Comparison of ENCODE assay signal across 1 cellular context in the genomic region with DNA sequence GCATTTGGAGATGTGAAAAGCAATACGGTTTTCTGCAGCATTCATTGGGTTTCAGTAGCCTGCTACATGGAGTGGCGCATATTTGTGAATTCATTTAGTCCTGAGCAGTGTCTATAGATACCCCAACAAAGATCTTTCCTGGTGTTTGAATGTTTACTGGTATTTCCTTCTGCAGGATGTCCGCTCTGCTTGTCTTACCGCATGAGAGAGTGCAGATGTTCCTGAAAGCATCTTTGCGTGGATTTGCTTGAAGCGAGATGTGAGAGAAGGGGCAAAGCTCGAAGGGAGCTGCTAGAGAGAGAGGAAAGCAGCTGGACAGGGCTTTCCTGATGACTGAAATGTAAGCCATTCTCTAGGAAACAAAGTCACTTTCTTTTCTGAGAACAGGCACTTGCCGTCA.
TF ChIP-seq lines count a peak whose summit lies in the region.

No MANE protein-coding gene starts in this region.

TF ChIP-seq in H1, 55 proteins besides CTCF, POLR2A, EP300 and RAD21 (continued from another document):
- TF ChIP-seq, protein P1, sequence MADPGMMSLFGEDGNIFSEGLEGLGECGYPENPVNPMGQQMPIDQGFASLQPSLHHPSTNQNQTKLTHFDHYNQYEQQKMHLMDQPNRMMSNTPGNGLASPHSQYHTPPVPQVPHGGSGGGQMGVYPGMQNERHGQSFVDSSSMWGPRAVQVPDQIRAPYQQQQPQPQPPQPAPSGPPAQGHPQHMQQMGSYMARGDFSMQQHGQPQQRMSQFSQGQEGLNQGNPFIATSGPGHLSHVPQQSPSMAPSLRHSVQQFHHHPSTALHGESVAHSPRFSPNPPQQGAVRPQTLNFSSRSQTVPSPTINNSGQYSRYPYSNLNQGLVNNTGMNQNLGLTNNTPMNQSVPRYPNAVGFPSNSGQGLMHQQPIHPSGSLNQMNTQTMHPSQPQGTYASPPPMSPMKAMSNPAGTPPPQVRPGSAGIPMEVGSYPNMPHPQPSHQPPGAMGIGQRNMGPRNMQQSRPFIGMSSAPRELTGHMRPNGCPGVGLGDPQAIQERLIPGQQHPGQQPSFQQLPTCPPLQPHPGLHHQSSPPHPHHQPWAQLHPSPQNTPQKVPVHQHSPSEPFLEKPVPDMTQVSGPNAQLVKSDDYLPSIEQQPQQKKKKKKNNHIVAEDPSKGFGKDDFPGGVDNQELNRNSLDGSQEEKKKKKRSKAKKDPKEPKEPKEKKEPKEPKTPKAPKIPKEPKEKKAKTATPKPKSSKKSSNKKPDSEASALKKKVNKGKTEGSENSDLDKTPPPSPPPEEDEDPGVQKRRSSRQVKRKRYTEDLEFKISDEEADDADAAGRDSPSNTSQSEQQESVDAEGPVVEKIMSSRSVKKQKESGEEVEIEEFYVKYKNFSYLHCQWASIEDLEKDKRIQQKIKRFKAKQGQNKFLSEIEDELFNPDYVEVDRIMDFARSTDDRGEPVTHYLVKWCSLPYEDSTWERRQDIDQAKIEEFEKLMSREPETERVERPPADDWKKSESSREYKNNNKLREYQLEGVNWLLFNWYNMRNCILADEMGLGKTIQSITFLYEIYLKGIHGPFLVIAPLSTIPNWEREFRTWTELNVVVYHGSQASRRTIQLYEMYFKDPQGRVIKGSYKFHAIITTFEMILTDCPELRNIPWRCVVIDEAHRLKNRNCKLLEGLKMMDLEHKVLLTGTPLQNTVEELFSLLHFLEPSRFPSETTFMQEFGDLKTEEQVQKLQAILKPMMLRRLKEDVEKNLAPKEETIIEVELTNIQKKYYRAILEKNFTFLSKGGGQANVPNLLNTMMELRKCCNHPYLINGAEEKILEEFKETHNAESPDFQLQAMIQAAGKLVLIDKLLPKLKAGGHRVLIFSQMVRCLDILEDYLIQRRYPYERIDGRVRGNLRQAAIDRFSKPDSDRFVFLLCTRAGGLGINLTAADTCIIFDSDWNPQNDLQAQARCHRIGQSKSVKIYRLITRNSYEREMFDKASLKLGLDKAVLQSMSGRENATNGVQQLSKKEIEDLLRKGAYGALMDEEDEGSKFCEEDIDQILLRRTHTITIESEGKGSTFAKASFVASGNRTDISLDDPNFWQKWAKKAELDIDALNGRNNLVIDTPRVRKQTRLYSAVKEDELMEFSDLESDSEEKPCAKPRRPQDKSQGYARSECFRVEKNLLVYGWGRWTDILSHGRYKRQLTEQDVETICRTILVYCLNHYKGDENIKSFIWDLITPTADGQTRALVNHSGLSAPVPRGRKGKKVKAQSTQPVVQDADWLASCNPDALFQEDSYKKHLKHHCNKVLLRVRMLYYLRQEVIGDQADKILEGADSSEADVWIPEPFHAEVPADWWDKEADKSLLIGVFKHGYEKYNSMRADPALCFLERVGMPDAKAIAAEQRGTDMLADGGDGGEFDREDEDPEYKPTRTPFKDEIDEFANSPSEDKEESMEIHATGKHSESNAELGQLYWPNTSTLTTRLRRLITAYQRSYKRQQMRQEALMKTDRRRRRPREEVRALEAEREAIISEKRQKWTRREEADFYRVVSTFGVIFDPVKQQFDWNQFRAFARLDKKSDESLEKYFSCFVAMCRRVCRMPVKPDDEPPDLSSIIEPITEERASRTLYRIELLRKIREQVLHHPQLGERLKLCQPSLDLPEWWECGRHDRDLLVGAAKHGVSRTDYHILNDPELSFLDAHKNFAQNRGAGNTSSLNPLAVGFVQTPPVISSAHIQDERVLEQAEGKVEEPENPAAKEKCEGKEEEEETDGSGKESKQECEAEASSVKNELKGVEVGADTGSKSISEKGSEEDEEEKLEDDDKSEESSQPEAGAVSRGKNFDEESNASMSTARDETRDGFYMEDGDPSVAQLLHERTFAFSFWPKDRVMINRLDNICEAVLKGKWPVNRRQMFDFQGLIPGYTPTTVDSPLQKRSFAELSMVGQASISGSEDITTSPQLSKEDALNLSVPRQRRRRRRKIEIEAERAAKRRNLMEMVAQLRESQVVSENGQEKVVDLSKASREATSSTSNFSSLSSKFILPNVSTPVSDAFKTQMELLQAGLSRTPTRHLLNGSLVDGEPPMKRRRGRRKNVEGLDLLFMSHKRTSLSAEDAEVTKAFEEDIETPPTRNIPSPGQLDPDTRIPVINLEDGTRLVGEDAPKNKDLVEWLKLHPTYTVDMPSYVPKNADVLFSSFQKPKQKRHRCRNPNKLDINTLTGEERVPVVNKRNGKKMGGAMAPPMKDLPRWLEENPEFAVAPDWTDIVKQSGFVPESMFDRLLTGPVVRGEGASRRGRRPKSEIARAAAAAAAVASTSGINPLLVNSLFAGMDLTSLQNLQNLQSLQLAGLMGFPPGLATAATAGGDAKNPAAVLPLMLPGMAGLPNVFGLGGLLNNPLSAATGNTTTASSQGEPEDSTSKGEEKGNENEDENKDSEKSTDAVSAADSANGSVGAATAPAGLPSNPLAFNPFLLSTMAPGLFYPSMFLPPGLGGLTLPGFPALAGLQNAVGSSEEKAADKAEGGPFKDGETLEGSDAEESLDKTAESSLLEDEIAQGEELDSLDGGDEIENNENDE (IDR thresholded peaks at IDR 0.05; ENCODE audit: insufficient replicate concordance, low read length), result no peak
- TF ChIP-seq, protein P2, sequence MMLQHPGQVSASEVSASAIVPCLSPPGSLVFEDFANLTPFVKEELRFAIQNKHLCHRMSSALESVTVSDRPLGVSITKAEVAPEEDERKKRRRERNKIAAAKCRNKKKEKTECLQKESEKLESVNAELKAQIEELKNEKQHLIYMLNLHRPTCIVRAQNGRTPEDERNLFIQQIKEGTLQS (IDR thresholded peaks at IDR 0.05; ENCODE audit: insufficient read depth, low read depth, low read length), result no peak
- no peak for TF ChIP-seq SAP30 (IDR thresholded peaks at IDR 0.05; ENCODE audit: insufficient read depth, insufficient replicate concordance, low read length)
- TF ChIP-seq CREB1 (IDR thresholded peaks at IDR 0.05), result no peak
- TF ChIP-seq TEAD4 (IDR thresholded peaks at IDR 0.05; ENCODE audit: low read depth, low read length), result no peak
- TF ChIP-seq BCL11A (IDR thresholded peaks at IDR 0.05; ENCODE audit: low read depth in 2 of 2, low read length in 2 of 2), result no peak
- TF ChIP-seq ASH2L (IDR thresholded peaks at IDR 0.05; ENCODE audit: low read length), result no peak
- no peak for TF ChIP-seq TBP (IDR thresholded peaks at IDR 0.05; ENCODE audit: low read depth, low read length)
- no peak for TF ChIP-seq TAF1 (IDR thresholded peaks at IDR 0.05; ENCODE audit: low read depth, low read length)
- TF ChIP-seq, protein P3, sequence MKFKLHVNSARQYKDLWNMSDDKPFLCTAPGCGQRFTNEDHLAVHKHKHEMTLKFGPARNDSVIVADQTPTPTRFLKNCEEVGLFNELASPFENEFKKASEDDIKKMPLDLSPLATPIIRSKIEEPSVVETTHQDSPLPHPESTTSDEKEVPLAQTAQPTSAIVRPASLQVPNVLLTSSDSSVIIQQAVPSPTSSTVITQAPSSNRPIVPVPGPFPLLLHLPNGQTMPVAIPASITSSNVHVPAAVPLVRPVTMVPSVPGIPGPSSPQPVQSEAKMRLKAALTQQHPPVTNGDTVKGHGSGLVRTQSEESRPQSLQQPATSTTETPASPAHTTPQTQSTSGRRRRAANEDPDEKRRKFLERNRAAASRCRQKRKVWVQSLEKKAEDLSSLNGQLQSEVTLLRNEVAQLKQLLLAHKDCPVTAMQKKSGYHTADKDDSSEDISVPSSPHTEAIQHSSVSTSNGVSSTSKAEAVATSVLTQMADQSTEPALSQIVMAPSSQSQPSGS (IDR thresholded peaks at IDR 0.05; ENCODE audit: low read length), result no peak
- TF ChIP-seq SP1 (IDR thresholded peaks at IDR 0.05; ENCODE audit: low read depth, low read length), result no peak
- TF ChIP-seq KDM4A (IDR thresholded peaks at IDR 0.05; ENCODE audit: low read depth, low read length, severe bottlenecking), result no peak
- TF ChIP-seq JUN (IDR thresholded peaks at IDR 0.05; ENCODE audit: low read depth, low read length), result no peak
- no peak for TF ChIP-seq POU5F1 (IDR thresholded peaks at IDR 0.05; ENCODE audit: low read depth, low read length)
